Comparison of ENCODE assay signal across 1 cellular context in genomic region chr22:21102659-21103267, GRCh38.
TF ChIP-seq lines count a peak whose summit lies in the region.

No MANE protein-coding gene starts in this region.

TF ChIP-seq in HepG2, 621 proteins besides CTCF, POLR2A, EP300 and RAD21 (continued from another document and continues in another):
- TF ChIP-seq, protein P1, sequence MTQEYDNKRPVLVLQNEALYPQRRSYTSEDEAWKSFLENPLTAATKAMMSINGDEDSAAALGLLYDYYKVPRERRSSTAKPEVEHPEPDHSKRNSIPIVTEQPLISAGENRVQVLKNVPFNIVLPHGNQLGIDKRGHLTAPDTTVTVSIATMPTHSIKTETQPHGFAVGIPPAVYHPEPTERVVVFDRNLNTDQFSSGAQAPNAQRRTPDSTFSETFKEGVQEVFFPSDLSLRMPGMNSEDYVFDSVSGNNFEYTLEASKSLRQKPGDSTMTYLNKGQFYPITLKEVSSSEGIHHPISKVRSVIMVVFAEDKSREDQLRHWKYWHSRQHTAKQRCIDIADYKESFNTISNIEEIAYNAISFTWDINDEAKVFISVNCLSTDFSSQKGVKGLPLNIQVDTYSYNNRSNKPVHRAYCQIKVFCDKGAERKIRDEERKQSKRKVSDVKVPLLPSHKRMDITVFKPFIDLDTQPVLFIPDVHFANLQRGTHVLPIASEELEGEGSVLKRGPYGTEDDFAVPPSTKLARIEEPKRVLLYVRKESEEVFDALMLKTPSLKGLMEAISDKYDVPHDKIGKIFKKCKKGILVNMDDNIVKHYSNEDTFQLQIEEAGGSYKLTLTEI (CRISPR knock-in tag; conservative IDR thresholded peaks at IDR 0.05) = no peak
- TF ChIP-seq FOXO1 (CRISPR knock-in tag; IDR thresholded peaks at IDR 0.05) (0 out of 2 replicates have a peak, but pooled peaks have one; percentile 42), JUNB (CRISPR knock-in tag; IDR thresholded peaks at IDR 0.05; ENCODE audit: borderline replicate concordance) (no peak), SALL1 (CRISPR knock-in tag; IDR thresholded peaks at IDR 0.05) (peak; percentile 62), SAP130 (CRISPR knock-in tag; IDR thresholded peaks at IDR 0.05; ENCODE audit: low read depth) (peak; percentile 19; the same call in 1 of the 2 replicates), ATM (IDR thresholded peaks at IDR 0.05; ENCODE audit: borderline replicate concordance) (no peak), ZNF790 (CRISPR knock-in tag; IDR thresholded peaks at IDR 0.05; ENCODE audit: borderline replicate concordance) (no peak), RBAK (CRISPR knock-in tag; IDR thresholded peaks at IDR 0.05) (0 out of 2 replicates have a peak, but pooled peaks have one; percentile 31), ZNF614 (CRISPR knock-in tag; IDR thresholded peaks at IDR 0.05; ENCODE audit: borderline replicate concordance) (no peak), ZMYM3 (CRISPR knock-in tag; IDR thresholded peaks at IDR 0.05) (0 out of 2 replicates have a peak, but pooled peaks have one; percentile 31), PRMT3 (CRISPR knock-in tag; IDR thresholded peaks at IDR 0.05; ENCODE audit: borderline replicate concordance, low read depth) (no peak), HHEX (CRISPR knock-in tag; IDR thresholded peaks at IDR 0.05) (no peak), TCF7L2 (IDR thresholded peaks at IDR 0.05; ENCODE audit: low read depth, low read length) (no peak), XRCC5 (optimal IDR thresholded peaks at IDR 0.05; ENCODE audit: low read length) (peak; percentile 69), JUN (CRISPR knock-in tag; IDR thresholded peaks at IDR 0.05) (peak; percentile 89), ZNF777 (CRISPR knock-in tag; IDR thresholded peaks at IDR 0.05) (no peak), CEBPB (IDR thresholded peaks at IDR 0.05; ENCODE audit: borderline replicate concordance, low read depth, low read length) (no peak), HMGXB4 (CRISPR knock-in tag; IDR thresholded peaks at IDR 0.05; ENCODE audit: borderline replicate concordance in 1 of 2, low read depth in 1 of 2) (peak; percentile 52 to 64; a peak in 2 of 4 replicates), KDM2A (CRISPR knock-in tag; IDR thresholded peaks at IDR 0.05; ENCODE audit: borderline replicate concordance, low read depth) (peak; percentile 57; the same call in 1 of the 2 replicates), RNF2 (conservative IDR thresholded peaks at IDR 0.05; ENCODE audit: low read depth) (0 out of 2 replicates have a peak, but pooled peaks have one; percentile 52), FOSL2 (CRISPR knock-in tag; IDR thresholded peaks at IDR 0.05) (0 out of 2 replicates have a peak, but pooled peaks have one; percentile 24), ZBTB4 (CRISPR knock-in tag; IDR thresholded peaks at IDR 0.05; ENCODE audit: borderline replicate concordance) (no peak), IKZF1 (IDR thresholded peaks at IDR 0.05) (no peak), CBX1 (IDR thresholded peaks at IDR 0.05; ENCODE audit: low read depth) (peak; percentile 54), ZNF274 (CRISPR knock-in tag; IDR thresholded peaks at IDR 0.05) (0 out of 2 replicates have a peak, but pooled peaks have one; percentile 23), SMC3 (IDR thresholded peaks at IDR 0.05; ENCODE audit: low read length) (peak; percentile 51; the same call in 1 of the 2 replicates), TOE1 (CRISPR knock-in tag; IDR thresholded peaks at IDR 0.05) (no peak), ZBTB7B (CRISPR knock-in tag; IDR thresholded peaks at IDR 0.05) (peak; percentile 38; the same call in 1 of the 2 replicates), GABPB1 (CRISPR knock-in tag; IDR thresholded peaks at IDR 0.05) (peak; percentile 24; the same call in 1 of the 2 replicates), SMARCC2 (IDR thresholded peaks at IDR 0.05) (no peak), FOXA3 (CRISPR knock-in tag; IDR thresholded peaks at IDR 0.05) (no peak), ZNF75D (CRISPR knock-in tag; IDR thresholded peaks at IDR 0.05; ENCODE audit: borderline replicate concordance) (no peak), GATAD2A (CRISPR knock-in tag; IDR thresholded peaks at IDR 0.05) (0 out of 2 replicates have a peak, but pooled peaks have one; percentile 38), TFDP1 (CRISPR knock-in tag; IDR thresholded peaks at IDR 0.05; ENCODE audit: borderline replicate concordance) (0 out of 2 replicates have a peak, but pooled peaks have one; percentile 18), ZNF263 (CRISPR knock-in tag; IDR thresholded peaks at IDR 0.05) (peak; percentile 66), ZNF33A (CRISPR knock-in tag; IDR thresholded peaks at IDR 0.05; ENCODE audit: borderline replicate concordance) (no peak), JUND (CRISPR knock-in tag; IDR thresholded peaks at IDR 0.05) (peak; percentile 78), STAG1 (CRISPR knock-in tag; IDR thresholded peaks at IDR 0.05) (peak; percentile 76), ZNF768 (CRISPR knock-in tag; IDR thresholded peaks at IDR 0.05) (peak; percentile 38; the same call in 1 of the 2 replicates), HNRNPLL (IDR thresholded peaks at IDR 0.05; ENCODE audit: low read depth, low read length, poor library complexity, severe bottlenecking) (peak; percentile 16), MAX (IDR thresholded peaks at IDR 0.05) (peak; percentile 42; the same call in 1 of the 2 replicates), ZNF703 (CRISPR knock-in tag; IDR thresholded peaks at IDR 0.05; ENCODE audit: borderline replicate concordance) (no peak)
- TF ChIP-seq, protein P2, sequence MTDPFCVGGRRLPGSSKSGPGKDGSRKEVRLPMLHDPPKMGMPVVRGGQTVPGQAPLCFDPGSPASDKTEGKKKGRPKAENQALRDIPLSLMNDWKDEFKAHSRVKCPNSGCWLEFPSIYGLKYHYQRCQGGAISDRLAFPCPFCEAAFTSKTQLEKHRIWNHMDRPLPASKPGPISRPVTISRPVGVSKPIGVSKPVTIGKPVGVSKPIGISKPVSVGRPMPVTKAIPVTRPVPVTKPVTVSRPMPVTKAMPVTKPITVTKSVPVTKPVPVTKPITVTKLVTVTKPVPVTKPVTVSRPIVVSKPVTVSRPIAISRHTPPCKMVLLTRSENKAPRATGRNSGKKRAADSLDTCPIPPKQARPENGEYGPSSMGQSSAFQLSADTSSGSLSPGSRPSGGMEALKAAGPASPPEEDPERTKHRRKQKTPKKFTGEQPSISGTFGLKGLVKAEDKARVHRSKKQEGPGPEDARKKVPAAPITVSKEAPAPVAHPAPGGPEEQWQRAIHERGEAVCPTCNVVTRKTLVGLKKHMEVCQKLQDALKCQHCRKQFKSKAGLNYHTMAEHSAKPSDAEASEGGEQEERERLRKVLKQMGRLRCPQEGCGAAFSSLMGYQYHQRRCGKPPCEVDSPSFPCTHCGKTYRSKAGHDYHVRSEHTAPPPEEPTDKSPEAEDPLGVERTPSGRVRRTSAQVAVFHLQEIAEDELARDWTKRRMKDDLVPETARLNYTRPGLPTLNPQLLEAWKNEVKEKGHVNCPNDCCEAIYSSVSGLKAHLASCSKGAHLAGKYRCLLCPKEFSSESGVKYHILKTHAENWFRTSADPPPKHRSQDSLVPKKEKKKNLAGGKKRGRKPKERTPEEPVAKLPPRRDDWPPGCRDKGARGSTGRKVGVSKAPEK (CRISPR knock-in tag; IDR thresholded peaks at IDR 0.05; ENCODE audit: borderline replicate concordance) = 0 out of 2 replicates have a peak, but pooled peaks have one; percentile 77
- TF ChIP-seq, protein P3, sequence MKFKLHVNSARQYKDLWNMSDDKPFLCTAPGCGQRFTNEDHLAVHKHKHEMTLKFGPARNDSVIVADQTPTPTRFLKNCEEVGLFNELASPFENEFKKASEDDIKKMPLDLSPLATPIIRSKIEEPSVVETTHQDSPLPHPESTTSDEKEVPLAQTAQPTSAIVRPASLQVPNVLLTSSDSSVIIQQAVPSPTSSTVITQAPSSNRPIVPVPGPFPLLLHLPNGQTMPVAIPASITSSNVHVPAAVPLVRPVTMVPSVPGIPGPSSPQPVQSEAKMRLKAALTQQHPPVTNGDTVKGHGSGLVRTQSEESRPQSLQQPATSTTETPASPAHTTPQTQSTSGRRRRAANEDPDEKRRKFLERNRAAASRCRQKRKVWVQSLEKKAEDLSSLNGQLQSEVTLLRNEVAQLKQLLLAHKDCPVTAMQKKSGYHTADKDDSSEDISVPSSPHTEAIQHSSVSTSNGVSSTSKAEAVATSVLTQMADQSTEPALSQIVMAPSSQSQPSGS (CRISPR knock-in tag; IDR thresholded peaks at IDR 0.05) = peak; percentile 83
- TF ChIP-seq, protein P4, sequence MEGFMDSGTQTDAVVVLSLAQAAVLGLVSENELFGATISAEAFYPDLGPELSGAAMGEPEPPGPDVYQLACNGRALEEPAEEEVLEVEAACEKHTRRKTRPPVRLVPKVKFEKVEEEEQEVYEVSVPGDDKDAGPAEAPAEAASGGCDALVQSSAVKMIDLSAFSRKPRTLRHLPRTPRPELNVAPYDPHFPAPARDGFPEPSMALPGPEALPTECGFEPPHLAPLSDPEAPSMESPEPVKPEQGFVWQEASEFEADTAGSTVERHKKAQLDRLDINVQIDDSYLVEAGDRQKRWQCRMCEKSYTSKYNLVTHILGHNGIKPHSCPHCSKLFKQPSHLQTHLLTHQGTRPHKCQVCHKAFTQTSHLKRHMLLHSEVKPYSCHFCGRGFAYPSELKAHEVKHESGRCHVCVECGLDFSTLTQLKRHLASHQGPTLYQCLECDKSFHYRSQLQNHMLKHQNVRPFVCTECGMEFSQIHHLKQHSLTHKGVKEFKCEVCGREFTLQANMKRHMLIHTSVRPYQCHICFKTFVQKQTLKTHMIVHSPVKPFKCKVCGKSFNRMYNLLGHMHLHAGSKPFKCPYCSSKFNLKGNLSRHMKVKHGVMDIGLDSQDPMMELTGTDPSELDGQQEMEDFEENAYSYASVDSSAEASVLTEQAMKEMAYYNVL (CRISPR knock-in tag; IDR thresholded peaks at IDR 0.05; ENCODE audit: borderline replicate concordance) = no peak
- TF ChIP-seq, protein P5, sequence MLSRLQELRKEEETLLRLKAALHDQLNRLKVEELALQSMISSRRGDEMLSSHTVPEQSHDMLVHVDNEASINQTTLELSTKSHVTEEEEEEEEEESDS (CRISPR knock-in tag; IDR thresholded peaks at IDR 0.05; ENCODE audit: borderline replicate concordance) = no peak
- TF ChIP-seq, protein P6, sequence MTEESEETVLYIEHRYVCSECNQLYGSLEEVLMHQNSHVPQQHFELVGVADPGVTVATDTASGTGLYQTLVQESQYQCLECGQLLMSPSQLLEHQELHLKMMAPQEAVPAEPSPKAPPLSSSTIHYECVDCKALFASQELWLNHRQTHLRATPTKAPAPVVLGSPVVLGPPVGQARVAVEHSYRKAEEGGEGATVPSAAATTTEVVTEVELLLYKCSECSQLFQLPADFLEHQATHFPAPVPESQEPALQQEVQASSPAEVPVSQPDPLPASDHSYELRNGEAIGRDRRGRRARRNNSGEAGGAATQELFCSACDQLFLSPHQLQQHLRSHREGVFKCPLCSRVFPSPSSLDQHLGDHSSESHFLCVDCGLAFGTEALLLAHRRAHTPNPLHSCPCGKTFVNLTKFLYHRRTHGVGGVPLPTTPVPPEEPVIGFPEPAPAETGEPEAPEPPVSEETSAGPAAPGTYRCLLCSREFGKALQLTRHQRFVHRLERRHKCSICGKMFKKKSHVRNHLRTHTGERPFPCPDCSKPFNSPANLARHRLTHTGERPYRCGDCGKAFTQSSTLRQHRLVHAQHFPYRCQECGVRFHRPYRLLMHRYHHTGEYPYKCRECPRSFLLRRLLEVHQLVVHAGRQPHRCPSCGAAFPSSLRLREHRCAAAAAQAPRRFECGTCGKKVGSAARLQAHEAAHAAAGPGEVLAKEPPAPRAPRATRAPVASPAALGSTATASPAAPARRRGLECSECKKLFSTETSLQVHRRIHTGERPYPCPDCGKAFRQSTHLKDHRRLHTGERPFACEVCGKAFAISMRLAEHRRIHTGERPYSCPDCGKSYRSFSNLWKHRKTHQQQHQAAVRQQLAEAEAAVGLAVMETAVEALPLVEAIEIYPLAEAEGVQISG (CRISPR knock-in tag; IDR thresholded peaks at IDR 0.05) = 0 out of 2 replicates have a peak, but pooled peaks have one; percentile 31
